In genomic region chr3:9088431-9089353, GRCh38 we compare ENCODE assay signal across 1 cellular context.
TF ChIP-seq lines count a peak whose summit lies in the region.

No MANE protein-coding gene starts in this region.

TF ChIP-seq in H1, 55 proteins besides CTCF, POLR2A, EP300 and RAD21 (continued from another document):
- no peak for TF ChIP-seq E2F6 (IDR thresholded peaks at IDR 0.05)
- no peak for TF ChIP-seq CREB1 (IDR thresholded peaks at IDR 0.05)
- TF ChIP-seq RBBP5 (IDR thresholded peaks at IDR 0.05; ENCODE audit: borderline replicate concordance, low read depth, low read length) = no peak
- TF ChIP-seq ATF2 (IDR thresholded peaks at IDR 0.05; ENCODE audit: low read length) = no peak
- TF ChIP-seq RNF2 (IDR thresholded peaks at IDR 0.05; ENCODE audit: borderline replicate concordance, low read depth, low read length, missing control alignments, poor library complexity, severe bottlenecking) = no peak
- no peak for TF ChIP-seq KDM4A (IDR thresholded peaks at IDR 0.05; ENCODE audit: low read depth, low read length, severe bottlenecking)
- TF ChIP-seq BCL11A (IDR thresholded peaks at IDR 0.05; ENCODE audit: low read depth in 2 of 2, low read length in 2 of 2) = no peak
- no peak for TF ChIP-seq JUND (IDR thresholded peaks at IDR 0.05; ENCODE audit: low read length)
- TF ChIP-seq RXRA (IDR thresholded peaks at IDR 0.05; ENCODE audit: insufficient read depth, low read depth, low read length) = no peak
- TF ChIP-seq TEAD4 (IDR thresholded peaks at IDR 0.05; ENCODE audit: low read depth, low read length) = no peak
TF ChIP-seq in H1: peak in this region for 0.
